Comparison of ENCODE assay signal across 21 cellular contexts in the genomic region with DNA sequence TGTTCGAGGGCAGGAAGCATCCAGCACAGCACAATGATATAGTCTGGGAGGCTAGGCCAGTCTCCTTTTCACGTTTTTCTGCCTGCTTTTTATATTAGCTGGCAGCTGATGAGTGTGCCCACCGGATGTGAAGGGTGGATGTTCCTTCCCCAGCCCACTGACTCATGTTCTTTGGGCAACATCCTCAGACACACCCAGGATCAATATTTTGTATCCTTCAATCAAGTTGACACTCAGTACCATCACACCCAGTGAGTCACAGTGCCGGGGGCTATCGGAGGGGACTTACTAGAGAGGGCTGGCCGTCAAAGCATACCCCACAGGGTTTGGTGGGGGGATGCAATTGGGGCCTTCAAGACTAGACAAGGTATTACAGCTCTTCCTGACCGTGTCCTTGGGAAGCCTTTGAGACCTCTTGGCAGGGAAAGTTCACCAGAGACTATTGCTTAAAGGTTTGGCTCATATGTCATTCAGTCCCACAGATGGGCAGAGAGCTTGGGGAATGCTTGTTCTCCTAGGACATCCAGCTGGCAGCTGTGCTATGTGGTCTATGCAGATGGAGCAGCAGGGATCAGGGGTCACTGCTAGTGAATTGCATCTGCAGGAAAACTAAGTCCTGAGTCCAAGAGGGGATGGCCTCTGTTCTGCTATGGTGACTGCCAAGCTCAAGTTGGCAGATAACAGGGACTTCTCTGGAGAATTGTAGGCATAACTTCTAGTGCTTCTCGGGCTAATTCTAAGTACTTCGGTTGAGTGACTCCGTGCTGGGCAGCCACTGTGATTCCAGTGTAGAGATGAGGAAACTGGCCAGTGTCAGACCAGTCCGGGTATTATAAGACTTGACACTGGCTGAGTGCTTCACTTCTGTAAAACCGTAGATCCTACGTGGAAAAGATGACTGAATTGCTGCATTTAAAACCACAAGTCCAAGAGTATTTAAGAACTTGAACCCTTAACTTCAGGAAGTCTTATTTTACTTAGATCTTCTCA. TPM values are rescaled to one million over a fixed set of nuclear protein-coding genes. Genes with fewer than 3 reads are reported as not detected.
A peak's percentile ranks its signal among the peaks of the same experiment; 100 is the strongest.
DNase-seq lines count a peak whose midpoint lies in the region; ATAC-seq and TF ChIP-seq lines count a peak whose summit lies in the region.
"Had no signal": no experiment of that assay in that cellular context is flagged by ENCODE, and none has a peak within 500 bp of the region (broad histone marks: within the 10 kb centered on the region; RNA-seq: fewer than 3 reads in every experiment).

No MANE protein-coding gene starts in this region.

- no peaks in the 10 kb centered on the region for H3K36me3 ChIP-seq in BLaER1
- no peaks in the 10 kb centered on the region for H3K36me3 ChIP-seq in RWPE2 (ENCODE audit: low read depth)
- H3K36me3 ChIP-seq in heart left ventricle, result no peaks in the 10 kb centered on the region
- H3K36me3 ChIP-seq: prostate gland, spleen had no signal

- TF ChIP-seq CTCF in RWPE2 (IDR thresholded peaks at IDR 0.05; ENCODE audit: poor library complexity, severe bottlenecking) (no peak), heart left ventricle (IDR thresholded peaks at IDR 0.05) (no peak)

- no peak for TF ChIP-seq POLR2A in heart left ventricle (IDR thresholded peaks at IDR 0.05)

- H3K9ac ChIP-seq in BLaER1, result no peak overlapping the region

- H3K4me3 ChIP-seq in BLaER1 (no peak overlapping the region), RWPE2 (ENCODE audit: severe bottlenecking) (no peak overlapping the region), heart left ventricle (no peak overlapping the region)
- H3K4me3 ChIP-seq: prostate gland, spleen had no signal

- 77 to 86% (median 82%) methylated on average over 12 to 13 of the region's 13 CpGs for WGBS in heart left ventricle, 4 donors

- intact Hi-C loops in heart left ventricle (cut with DNase I), result no loop called here
- intact Hi-C loops in sciatic nerve (cut with DNase I), result no loop called here

- H3K9me3 ChIP-seq in BLaER1 (peaks cover 17% of the 10 kb centered on the region), RWPE2 (ENCODE audit: severe bottlenecking) (no peaks in the 10 kb centered on the region), heart left ventricle (no peaks in the 10 kb centered on the region)
- H3K9me3 ChIP-seq: prostate gland, spleen had no signal

- H3K4me2 ChIP-seq in BLaER1, result peak overlapping the region; percentile 22; the same call in 1 of the 2 replicates

- H4K20me1 ChIP-seq in BLaER1, result no peaks in the 10 kb centered on the region

- DNase-seq in RWPE2 (ENCODE audit: low spot score), result peak; percentile 89
- DNase-seq in heart left ventricle, result no peak
- no peak for DNase-seq in sciatic nerve (ENCODE audit: low spot score)
- DNase-seq in 8988T, result no peak
- DNase-seq in NCI-H2196 treated with DMSO at 0.1 percent for 48 hours (lab: John Stamatoyannopoulos, UW; ENCODE audit: unreplicated experiment), result no peak
- DNase-seq in stimulated activated CD4-positive, alpha-beta T cell treated with anti-CD3 and anti-CD28 coated beads, Interleukin-2, amount 100 ng/mL, for 24 hours, result no peak
- DNase-seq in effector CD4-positive, alpha-beta T cell, result no peak
- DNase-seq: activated CD4-positive, alpha-beta T cell treated with anti-CD3 and anti-CD28 coated beads for 1 hour; activated CD8-positive, alpha-beta memory T cell treated with anti-CD3 and anti-CD28 coated beads for 24 hours; activated naive CD4-positive, alpha-beta T cell treated with anti-CD3 and anti-CD28 coated beads for 36 hours; activated T-cell treated with anti-CD3 and anti-CD28 coated beads, Interleukin-2, amount 50 U/mL, for 4 hours; COR-L47; Kasumi-1; NCI-H1105; NCI-H2107; RPMI8226; spleen; stimulated activated CD8-positive, alpha-beta memory T cell treated with anti-CD3 and anti-CD28 coated beads, Interleukin-4, amount 100 ng/mL, for 48 hours; SW 1271 had no signal

- no peak overlapping the region for H3K27ac ChIP-seq in BLaER1
- H3K27ac ChIP-seq in RWPE2 (ENCODE audit: poor library complexity, severe bottlenecking), result peak overlapping the region; percentile 87
- H3K27ac ChIP-seq in heart left ventricle, result peak overlapping the region in 1 of 12 donors; percentile 34
- H3K27ac ChIP-seq: prostate gland, spleen had no signal

- H3K4me1 ChIP-seq in BLaER1, result peaks cover 26% of the 10 kb centered on the region
- peaks cover 19% of the 10 kb centered on the region for H3K4me1 ChIP-seq in RWPE2 (ENCODE audit: insufficient read depth, poor library complexity, severe bottlenecking)
- H3K4me1 ChIP-seq in heart left ventricle, result peaks cover 0 to 12% (median under 1%) of the 10 kb centered on the region in 12 donors
- H3K4me1 ChIP-seq: prostate gland had no signal

- H3K27me3 ChIP-seq in BLaER1 (no peaks in the 10 kb centered on the region; the same call in 1 of the 2 replicates), RWPE2 (ENCODE audit: insufficient read depth, poor library complexity, severe bottlenecking) (no peaks in the 10 kb centered on the region), heart left ventricle (no peaks in the 10 kb centered on the region)

- ATAC-seq in RWPE2 (ENCODE audit: low read depth) (peak; percentile 77), heart left ventricle (peak in 3 of 4 donors; percentile 22 to 51 (median 45)), sciatic nerve (peak; percentile 67)
- ATAC-seq: activated T-cell treated with anti-CD3 and anti-CD28 coated beads, Interleukin-2, amount 50 U/mL, for 4 hours had no signal

RNA-seq across cellular contexts. Expression of a gene that starts 12.9 kb away (rescaled TPM):
- total RNA-seq in heart left ventricle (100 to 1,000 TPM; 113 to 299 (median 185) TPM), sciatic nerve (264 TPM)
- 100 to 1,000 TPM in 1 of 2 donors, 10 to 100 TPM in 1; 76.1 to 279 TPM for polyA plus RNA-seq in heart left ventricle
